Comparison of ENCODE assay signal across 19 cellular contexts in genomic region chr6:134753001-134753400, GRCh38.
DNase-seq lines count a peak whose midpoint lies in the region; ATAC-seq, FAIRE-seq and TF ChIP-seq lines count a peak whose summit lies in the region.
"Had no signal": no experiment of that assay in that cellular context is flagged by ENCODE, and none has a peak within 500 bp of the region (broad histone marks: within the 10 kb centered on the region; RNA-seq: fewer than 3 reads in every experiment).

No MANE protein-coding gene starts in this region.

- H3K36me3 ChIP-seq in body of pancreas (replicated peaks in 1 of 2; ENCODE audit: insufficient read depth in 1 of 2, low read depth in 2 of 2), result no peaks in the 10 kb centered on the region
- H3K36me3 ChIP-seq: MG63, Peyer's patch had no signal

- peak; percentile 5 for FAIRE-seq in GM12892 (lab: Jason Lieb, UNC)
- FAIRE-seq: H1 had no signal

- peaks cover 6% of the 10 kb centered on the region for H3K4me1 ChIP-seq in body of pancreas

- H3K27me3 ChIP-seq in body of pancreas, result no peaks in the 10 kb centered on the region
- H3K27me3 ChIP-seq: MG63, Peyer's patch had no signal

- intact Hi-C loops in body of pancreas (cut with DNase I), result no loop called here

- H3K4me3 ChIP-seq in body of pancreas, result no peak overlapping the region
- H3K4me3 ChIP-seq: MG63, Peyer's patch had no signal

- no peak for TF ChIP-seq POLR2A in GM12892 (IDR thresholded peaks at IDR 0.05; ENCODE audit: low read depth, low read length)
- no peak for TF ChIP-seq POLR2A in body of pancreas (IDR thresholded peaks at IDR 0.05)
- no peak for TF ChIP-seq POLR2A in erythroblast (IDR thresholded peaks at IDR 0.05; ENCODE audit: low read length)

- no peak for TF ChIP-seq CTCF in body of pancreas (IDR thresholded peaks at IDR 0.05)

- DNase-seq in GM12892 (ENCODE audit: insufficient read length) (no peak), body of pancreas (peak in 3 of 4 donors; percentile 26 to 46 (median 28)), kidney tubule cell (ENCODE audit: low spot score) (peak; percentile 91), pulmonary artery endothelial cell (ENCODE audit: low read depth, low spot score) (peak; percentile 32), erythroblast (lab: John Stamatoyannopoulos, UW) (no peak), nucleus accumbens (lab: John Stamatoyannopoulos, UW) (no peak), NCI-H2227 (lab: John Stamatoyannopoulos, UW; ENCODE audit: unreplicated experiment) (no peak)
- DNase-seq: CD4-positive, alpha-beta T cell; DMS 273 treated with DMSO at 0.1 percent for 48 hours; MG63; NCI-H1105; NCI-H187; NCI-H2171; NCI-H510A treated with DMSO at 0.1 percent for 48 hours; Peyer's patch; SHP77 had no signal

- ATAC-seq in body of pancreas (peak; percentile 84), GM21786 (IDR thresholded peaks at IDR 0.05; ENCODE audit: unreplicated experiment) (no peak)

- H3K9me3 ChIP-seq in body of pancreas, result no peaks in the 10 kb centered on the region
- H3K9me3 ChIP-seq: MG63, Peyer's patch had no signal

- WGBS in body of pancreas, 2 donors, result 15 to 26% methylated on average over 4 of the region's 4 CpGs

- H3K27ac ChIP-seq in body of pancreas, result peak overlapping the region in 3 of 4 donors; percentile 45 to 68 (median 49)
- H3K27ac ChIP-seq: KMS-11, Peyer's patch had no signal

Comparison
In these comparisons a context has a peak if more than half of its experiments do, and no peak if none do; other contexts are left out.
1. DNase-seq: peak in body of pancreas (3 of 4), kidney tubule cell (single experiment) and pulmonary artery endothelial cell (single experiment); none in GM12892 (single experiment), erythroblast (0 of 2), nucleus accumbens (0 of 56) and NCI-H2227 (single experiment).